23 cellular contexts compared by ENCODE assay signal in genomic region chr2:99190548-99190947, GRCh38. TPM values are rescaled to one million over a fixed set of nuclear protein-coding genes. Genes with fewer than 3 reads are reported as not detected.
A peak's percentile ranks its signal among the peaks of the same experiment; 100 is the strongest.
DNase-seq lines count a peak whose midpoint lies in the region; ATAC-seq and TF ChIP-seq lines count a peak whose summit lies in the region.
"Had no signal": no experiment of that assay in that cellular context is flagged by ENCODE, and none has a peak within 500 bp of the region (broad histone marks: within the 10 kb centered on the region; RNA-seq: fewer than 3 reads in every experiment).

No MANE protein-coding gene starts in this region.

- no peaks in the 10 kb centered on the region for H3K9me3 Mint-ChIP-seq in activated T-cell treated with anti-CD3 and anti-CD28 coated beads, Interleukin-2, amount 50 U/mL, for 24 hours
- H3K9me3 Mint-ChIP-seq in activated T-cell treated with anti-CD3 and anti-CD28 coated beads, Interleukin-2, amount 50 U/mL, for 4 hours, result no peaks in the 10 kb centered on the region
- H3K9me3 Mint-ChIP-seq in type B pancreatic cell, result no peaks in the 10 kb centered on the region
- no peaks in the 10 kb centered on the region for H3K9me3 Mint-ChIP-seq in CD8-positive, alpha-beta memory T cell
- H3K9me3 Mint-ChIP-seq in activated naive CD4-positive, alpha-beta T cell treated with anti-CD3 and anti-CD28 coated beads, Interleukin-2, amount 10 ng/mL, durations not matched to agents 7 days and 5 days, result peaks cover 2% of the 10 kb centered on the region
- H3K9me3 Mint-ChIP-seq: natural killer cell had no signal

- CTCF ChIA-PET in Panc1 (lab: Charles Lee), result no interaction called here
- CTCF ChIA-PET in CD8-positive, alpha-beta memory T cell (lab: Charles Lee), result no interaction called here
- CTCF ChIA-PET in activated naive CD4-positive, alpha-beta T cell treated with anti-CD3 and anti-CD28 coated beads, Interleukin-2, amount 10 ng/mL, durations not matched to agents 7 days and 5 days (lab: Charles Lee), result interaction anchor here (0.7 to 1.6 kb wide), 2 partner anchors 10 to 142 kb away, joined by 3 to 6 read pairs; no protein-coding TSS in a partner anchor

- intact Hi-C loops in Panc1 (cut with micrococcal nuclease; ENCODE audit: unreplicated experiment), result no loop called here

- in situ Hi-C loops in Panc1 (cut with HindIII; ENCODE audit: low pct_unique_long_range_greater_than_20kb, low sequenced_read_pairs), result no loop called here

- H3K4me1 Mint-ChIP-seq in activated T-cell treated with anti-CD3 and anti-CD28 coated beads, Interleukin-2, amount 50 U/mL, for 24 hours (ENCODE audit: low read depth), result peaks cover 23% of the 10 kb centered on the region
- H3K4me1 Mint-ChIP-seq in activated T-cell treated with anti-CD3 and anti-CD28 coated beads, Interleukin-2, amount 50 U/mL, for 4 hours (ENCODE audit: low read depth), result peaks cover 9% of the 10 kb centered on the region
- H3K4me1 Mint-ChIP-seq in type B pancreatic cell (ENCODE audit: unreplicated experiment), result no peaks in the 10 kb centered on the region
- H3K4me1 Mint-ChIP-seq in CD8-positive, alpha-beta memory T cell, result peaks cover 9 to 30% (median 12%) of the 10 kb centered on the region in 3 donors
- no peaks in the 10 kb centered on the region for H3K4me1 Mint-ChIP-seq in activated naive CD4-positive, alpha-beta T cell treated with anti-CD3 and anti-CD28 coated beads, Interleukin-2, amount 10 ng/mL, durations not matched to agents 7 days and 5 days

- TF ChIP-seq CTCF in Panc1 (IDR thresholded peaks at IDR 0.05) (peak; percentile 41), type B pancreatic cell (conservative IDR thresholded peaks at IDR 0.05) (peak; percentile 49)

- peaks cover 5% of the 10 kb centered on the region for H3K36me3 ChIP-seq in Panc1 (ENCODE audit: control insufficient read depth, insufficient read depth, low read length)
- peaks cover 20% of the 10 kb centered on the region for H3K36me3 ChIP-seq in CD8-positive, alpha-beta memory T cell (ENCODE audit: insufficient read depth, low read length)

- peaks cover 81% of the 10 kb centered on the region for H3K36me3 Mint-ChIP-seq in activated T-cell treated with anti-CD3 and anti-CD28 coated beads, Interleukin-2, amount 50 U/mL, for 24 hours (ENCODE audit: low read depth)
- peaks cover 38% of the 10 kb centered on the region for H3K36me3 Mint-ChIP-seq in activated T-cell treated with anti-CD3 and anti-CD28 coated beads, Interleukin-2, amount 50 U/mL, for 4 hours (ENCODE audit: insufficient read depth)
- H3K36me3 Mint-ChIP-seq in type B pancreatic cell, result peaks cover 42% of the 10 kb centered on the region
- H3K36me3 Mint-ChIP-seq in CD8-positive, alpha-beta memory T cell, result peaks cover 20 to 75% (median 23%) of the 10 kb centered on the region in 3 donors
- H3K36me3 Mint-ChIP-seq in activated naive CD4-positive, alpha-beta T cell treated with anti-CD3 and anti-CD28 coated beads, Interleukin-2, amount 10 ng/mL, durations not matched to agents 7 days and 5 days, result peaks cover 35% of the 10 kb centered on the region
- H3K36me3 Mint-ChIP-seq: natural killer cell had no signal

- no peaks in the 10 kb centered on the region for H3K27me3 Mint-ChIP-seq in activated T-cell treated with anti-CD3 and anti-CD28 coated beads, Interleukin-2, amount 50 U/mL, for 24 hours
- no peaks in the 10 kb centered on the region for H3K27me3 Mint-ChIP-seq in activated T-cell treated with anti-CD3 and anti-CD28 coated beads, Interleukin-2, amount 50 U/mL, for 4 hours (ENCODE audit: low read depth)
- H3K27me3 Mint-ChIP-seq in type B pancreatic cell, result no peaks in the 10 kb centered on the region
- no peaks in the 10 kb centered on the region for H3K27me3 Mint-ChIP-seq in CD8-positive, alpha-beta memory T cell
- H3K27me3 Mint-ChIP-seq in activated naive CD4-positive, alpha-beta T cell treated with anti-CD3 and anti-CD28 coated beads, Interleukin-2, amount 10 ng/mL, durations not matched to agents 7 days and 5 days, result no peaks in the 10 kb centered on the region

- BruUV-seq in Panc1 (replicated peaks; lab: Mats Ljungman, UMichigan), result no TSS peak

- no peak for DNase-seq in activated T-cell treated with anti-CD3 and anti-CD28 coated beads, Interleukin-2, amount 50 U/mL, for 24 hours
- no peak for DNase-seq in activated T-cell treated with anti-CD3 and anti-CD28 coated beads, Interleukin-2, amount 50 U/mL, for 4 hours
- DNase-seq in Panc1 (ENCODE audit: low read depth, low spot score), result no peak
- peak; percentile 5 for DNase-seq in dermis blood vessel endothelial cell
- DNase-seq in type B pancreatic cell (ENCODE audit: extremely low spot score, unreplicated experiment), result no peak
- no peak for DNase-seq in CD8-positive, alpha-beta memory T cell
- no peak for DNase-seq in activated naive CD4-positive, alpha-beta T cell treated with anti-CD3 and anti-CD28 coated beads, Interleukin-2, amount 10 ng/mL, durations not matched to agents 7 days and 5 days
- DNase-seq in COLO829 (ENCODE audit: low spot score), result no peak
- DNase-seq: activated CD4-positive, alpha-beta T cell treated with anti-CD3 and anti-CD28 coated beads, Interleukin-2, amount 50 U/mL, for 4 hours; adrenal gland; EL; foreskin fibroblast; Karpas-422; natural killer cell; NCI-H1048; NCI-H2029; NCI-H82; pancreas; SJCRH30; stimulated activated CD8-positive, alpha-beta memory T cell treated with anti-CD3 and anti-CD28 coated beads, Interleukin-4, amount 100 ng/mL, for 48 hours; trophoblast cell had no signal

- no peaks in the 10 kb centered on the region for H3K27me3 ChIP-seq in Panc1 (ENCODE audit: control insufficient read depth, insufficient read depth, low read length)
- no peaks in the 10 kb centered on the region for H3K27me3 ChIP-seq in CD8-positive, alpha-beta memory T cell (ENCODE audit: insufficient read depth, low read length, poor library complexity, severe bottlenecking)
- H3K27me3 ChIP-seq: adrenal gland, BLaER1, pancreas, SJCRH30 had no signal

- H3K4me1 ChIP-seq in Panc1 (ENCODE audit: control insufficient read depth, insufficient read depth, low read length), result no peaks in the 10 kb centered on the region
- no peaks in the 10 kb centered on the region for H3K4me1 ChIP-seq in CD8-positive, alpha-beta memory T cell (ENCODE audit: insufficient read depth, low read length)
- H3K4me1 ChIP-seq: adrenal gland, BLaER1, pancreas, SJCRH30 had no signal

- H3K4me3 ChIP-seq in Panc1 (ENCODE audit: low read depth in 2 of 2, low read length in 2 of 2), result no peak overlapping the region
- H3K4me3 ChIP-seq in CD8-positive, alpha-beta memory T cell (ENCODE audit: low read length), result no peak overlapping the region
- H3K4me3 ChIP-seq: adrenal gland, BLaER1, pancreas, SJCRH30 had no signal

- no peak for ATAC-seq in activated T-cell treated with anti-CD3 and anti-CD28 coated beads, Interleukin-2, amount 50 U/mL, for 4 hours
- no peak for ATAC-seq in Panc1
- ATAC-seq: natural killer cell, pancreas had no signal

- H3K4me3 Mint-ChIP-seq in activated T-cell treated with anti-CD3 and anti-CD28 coated beads, Interleukin-2, amount 50 U/mL, for 24 hours, result no peak overlapping the region
- no peak overlapping the region for H3K4me3 Mint-ChIP-seq in activated T-cell treated with anti-CD3 and anti-CD28 coated beads, Interleukin-2, amount 50 U/mL, for 4 hours
- H3K4me3 Mint-ChIP-seq in type B pancreatic cell, result no peak overlapping the region
- no peak overlapping the region for H3K4me3 Mint-ChIP-seq in CD8-positive, alpha-beta memory T cell
- H3K4me3 Mint-ChIP-seq in activated naive CD4-positive, alpha-beta T cell treated with anti-CD3 and anti-CD28 coated beads, Interleukin-2, amount 10 ng/mL, durations not matched to agents 7 days and 5 days, result no peak overlapping the region
- H3K4me3 Mint-ChIP-seq: natural killer cell had no signal

- H3K9me3 ChIP-seq in Panc1 (ENCODE audit: control insufficient read depth, insufficient read depth, low read depth, low read length), result no peaks in the 10 kb centered on the region
- no peaks in the 10 kb centered on the region for H3K9me3 ChIP-seq in CD8-positive, alpha-beta memory T cell (ENCODE audit: low read length)
- H3K9me3 ChIP-seq: adrenal gland, BLaER1, pancreas, SJCRH30 had no signal

- H3K27ac Mint-ChIP-seq in activated T-cell treated with anti-CD3 and anti-CD28 coated beads, Interleukin-2, amount 50 U/mL, for 24 hours, result peak overlapping the region; percentile 26
- H3K27ac Mint-ChIP-seq in type B pancreatic cell, result no peak overlapping the region
- H3K27ac Mint-ChIP-seq in CD8-positive, alpha-beta memory T cell, result peak overlapping the region in 1 of 8 donors; percentile 27
- no peak overlapping the region for H3K27ac Mint-ChIP-seq in activated naive CD4-positive, alpha-beta T cell treated with anti-CD3 and anti-CD28 coated beads, Interleukin-2, amount 10 ng/mL, durations not matched to agents 7 days and 5 days

- POLR2A ChIA-PET in Panc1 (lab: Charles Lee), result no interaction called here
- POLR2A ChIA-PET in CD8-positive, alpha-beta memory T cell (lab: Charles Lee), result no interaction called here

- no peak overlapping the region for H3K27ac ChIP-seq in Panc1 (ENCODE audit: low read length)
- no peak overlapping the region for H3K27ac ChIP-seq in CD8-positive, alpha-beta memory T cell (ENCODE audit: low read depth, low read length)
- H3K27ac ChIP-seq: adrenal gland, BLaER1, pancreas, SJCRH30 had no signal

RNA-seq across cellular contexts. Expression of gene MRPL30, which starts 9.6 kb away (rescaled TPM):
- 10 to 100 TPM; 28.2 to 30.2 (median 29.7) TPM for total RNA-seq in activated T-cell treated with anti-CD3 and anti-CD28 coated beads, Interleukin-2, amount 50 U/mL, for 4 hours
- total RNA-seq in Panc1 (2021; ENCODE audit: unreplicated experiment) (25.6 TPM), dermis blood vessel endothelial cell (34.5 and 57.7 TPM in 2 replicates), type B pancreatic cell (ENCODE audit: low replicate concordance) (25.1 and 38.4 TPM in 2 replicates)
- 17.2 TPM for polyA plus RNA-seq in Panc1 (2012; ENCODE audit: insufficient read length)
- total RNA-seq in CD8-positive, alpha-beta memory T cell, result 10 to 100 TPM; 28.8 to 29.8 TPM
- polyA plus RNA-seq in CD8-positive, alpha-beta memory T cell, result 22.8 TPM

RNA-seq across cellular contexts. Expression of gene MITD1, which starts 9.7 kb away (rescaled TPM):
- total RNA-seq in activated T-cell treated with anti-CD3 and anti-CD28 coated beads, Interleukin-2, amount 50 U/mL, for 4 hours, result 10 to 100 TPM; 52.1 to 54.7 (median 54.0) TPM
- total RNA-seq in Panc1 (2021; ENCODE audit: unreplicated experiment) (36.0 TPM), dermis blood vessel endothelial cell (24.9 and 27.7 TPM in 2 replicates), type B pancreatic cell (ENCODE audit: low replicate concordance) (27.8 and 30.0 TPM in 2 replicates)
- polyA plus RNA-seq in Panc1 (2012; ENCODE audit: insufficient read length), result 27.3 TPM
- 10 to 100 TPM; 55.4 to 58.7 TPM for total RNA-seq in CD8-positive, alpha-beta memory T cell
- polyA plus RNA-seq in CD8-positive, alpha-beta memory T cell, result 43.1 TPM

RNA-seq across cellular contexts. Expression of gene LIPT1, which starts 35.8 kb away (rescaled TPM):
- total RNA-seq in activated T-cell treated with anti-CD3 and anti-CD28 coated beads, Interleukin-2, amount 50 U/mL, for 4 hours, result 1 to 10 TPM; 4.5 to 5.5 (median 4.9) TPM
- total RNA-seq in Panc1 (2021; ENCODE audit: unreplicated experiment), result 9.0 TPM
- polyA plus RNA-seq in Panc1 (2012; ENCODE audit: insufficient read length), result 2.9 TPM
- 6.2 and 7.5 TPM in 2 replicates for total RNA-seq in dermis blood vessel endothelial cell
- 5.0 and 5.3 TPM in 2 replicates for total RNA-seq in type B pancreatic cell (ENCODE audit: low replicate concordance)
- total RNA-seq in CD8-positive, alpha-beta memory T cell, result 1 to 10 TPM; 4.9 to 5.5 TPM
- polyA plus RNA-seq in CD8-positive, alpha-beta memory T cell, result 21.9 TPM

RNA-seq across cellular contexts. Expression of gene TSGA10, which starts 35.8 kb away (rescaled TPM):
- 1 to 10 TPM; 2.8 to 5.5 (median 3.4) TPM for total RNA-seq in activated T-cell treated with anti-CD3 and anti-CD28 coated beads, Interleukin-2, amount 50 U/mL, for 4 hours
- total RNA-seq in Panc1 (2021; ENCODE audit: unreplicated experiment), result 7.5 TPM
- polyA plus RNA-seq in Panc1 (2012; ENCODE audit: insufficient read length), result 2.5 TPM
- 1.7 and 2.9 TPM in 2 replicates for total RNA-seq in dermis blood vessel endothelial cell
- 7.4 and 10.9 TPM in 2 replicates for total RNA-seq in type B pancreatic cell (ENCODE audit: low replicate concordance)
- total RNA-seq in CD8-positive, alpha-beta memory T cell, result 1 to 10 TPM; 6.4 to 6.7 TPM
- polyA plus RNA-seq in CD8-positive, alpha-beta memory T cell, result 16.8 TPM

RNA-seq across cellular contexts. Expression of gene C2orf15, which starts 49.0 kb away (rescaled TPM):
- total RNA-seq in activated T-cell treated with anti-CD3 and anti-CD28 coated beads, Interleukin-2, amount 50 U/mL, for 4 hours, result under 1 TPM; 0.19 to 0.40 (median 0.37) TPM
- 1.5 TPM for total RNA-seq in Panc1 (2021; ENCODE audit: unreplicated experiment)
- polyA plus RNA-seq in Panc1 (2012; ENCODE audit: insufficient read length), result 0.61 TPM
- 0.37 TPM in 1 of 2 replicates, not detected in the other for total RNA-seq in dermis blood vessel endothelial cell
- 5.6 and 8.2 TPM in 2 replicates for total RNA-seq in type B pancreatic cell (ENCODE audit: low replicate concordance)
- total RNA-seq in CD8-positive, alpha-beta memory T cell, result under 1 TPM; 0.86 to 0.92 TPM
- 4.7 TPM for polyA plus RNA-seq in CD8-positive, alpha-beta memory T cell
- total RNA-seq: endothelial cell of umbilical vein had no signal
- polyA plus RNA-seq: endothelial cell of umbilical vein had no signal
